In the genomic region with DNA sequence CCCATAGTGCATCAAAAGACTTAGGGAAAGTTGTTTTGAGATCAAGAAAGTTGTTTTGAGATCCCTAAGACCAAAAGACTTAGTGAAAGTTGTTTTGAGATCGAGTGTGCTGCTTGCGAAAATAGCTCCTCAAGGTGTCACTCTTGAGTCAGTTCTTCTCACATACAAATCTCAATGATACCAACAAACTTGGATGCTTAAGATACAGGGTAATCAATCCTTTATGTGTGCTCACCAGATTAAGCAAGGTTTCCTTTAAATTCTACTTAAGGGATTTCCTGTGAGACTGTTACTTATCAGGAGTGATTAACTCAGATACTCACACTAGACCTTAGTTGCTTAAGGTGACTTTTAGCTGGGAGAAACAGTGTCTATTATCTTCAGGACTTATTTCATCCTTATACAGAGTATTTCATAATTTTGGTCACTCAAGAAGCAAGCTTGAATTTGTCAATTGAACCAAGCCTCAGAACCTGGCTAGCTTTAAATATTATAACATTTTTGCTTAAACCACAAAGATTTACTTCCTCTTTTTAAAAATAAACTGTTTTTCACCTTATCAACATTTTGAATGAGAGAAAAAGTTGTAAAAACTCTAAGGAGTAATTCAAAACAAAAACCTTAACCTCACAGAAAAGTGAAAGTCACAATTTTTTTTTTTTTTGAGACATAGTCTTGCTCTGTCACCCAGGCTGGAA, we compare ENCODE assay signal across 8 cellular contexts. TPM values are rescaled to one million over a fixed set of nuclear protein-coding genes. Genes with fewer than 3 reads are reported as not detected.
DNase-seq lines count a peak whose midpoint lies in the region; ATAC-seq lines count a peak whose summit lies in the region.

No MANE protein-coding gene starts in this region.

- H3K4me3 Mint-ChIP-seq in activated T-cell treated with anti-CD3 and anti-CD28 coated beads, Interleukin-2, amount 50 U/mL, for 4 hours: no peak overlapping the region

- peak; percentile 33 for DNase-seq in stimulated activated CD4-positive, alpha-beta T cell treated with anti-CD3 and anti-CD28 coated beads, Interleukin-4, amount 100 ng/mL, for 24 hours
- no peak for DNase-seq in stimulated activated CD4-positive, alpha-beta T cell treated with anti-CD3 and anti-CD28 coated beads, Interleukin-12 subunit alpha, Interleukin-12 subunit beta, amount 100 ng/mL, for 4 hours
- DNase-seq in NCI-H345 (lab: John Stamatoyannopoulos, UW): peak; percentile 37
- no peak for DNase-seq in activated T-cell treated with anti-CD3 and anti-CD28 coated beads, Interleukin-2, amount 50 U/mL, for 4 hours
- peak; percentile 40 for DNase-seq in germinal center (ENCODE audit: low spot score)
- peak; percentile 61 for DNase-seq in putamen (ENCODE audit: low spot score)
- DNase-seq in NCI-H187 treated with DMSO at 0.1 percent for 48 hours (lab: John Stamatoyannopoulos, UW): no peak

- peaks cover 11% of the 10 kb centered on the region for H3K4me1 Mint-ChIP-seq in activated T-cell treated with anti-CD3 and anti-CD28 coated beads, Interleukin-2, amount 50 U/mL, for 4 hours (ENCODE audit: low read depth)

- peak; percentile 54 for ATAC-seq in HG02884 (IDR thresholded peaks at IDR 0.05; ENCODE audit: unreplicated experiment)
- peak; percentile 46 to 63 for ATAC-seq in activated T-cell treated with anti-CD3 and anti-CD28 coated beads, Interleukin-2, amount 50 U/mL, for 4 hours

- no peaks in the 10 kb centered on the region for H3K27me3 Mint-ChIP-seq in activated T-cell treated with anti-CD3 and anti-CD28 coated beads, Interleukin-2, amount 50 U/mL, for 4 hours (ENCODE audit: low read depth)

- no peaks in the 10 kb centered on the region for H3K9me3 Mint-ChIP-seq in activated T-cell treated with anti-CD3 and anti-CD28 coated beads, Interleukin-2, amount 50 U/mL, for 4 hours

- H3K36me3 Mint-ChIP-seq in activated T-cell treated with anti-CD3 and anti-CD28 coated beads, Interleukin-2, amount 50 U/mL, for 4 hours (ENCODE audit: insufficient read depth): no peaks in the 10 kb centered on the region

RNA-seq across cellular contexts. Expression of gene RLF, which starts 8.0 kb away (rescaled TPM):
- 10 to 100 TPM in 2 of 3 donors, 1 to 10 TPM in 1; 9.0 to 12.3 (median 11.0) TPM for total RNA-seq in activated T-cell treated with anti-CD3 and anti-CD28 coated beads, Interleukin-2, amount 50 U/mL, for 4 hours

RNA-seq across cellular contexts. Expression of gene PPT1, which starts 56.2 kb away (rescaled TPM):
- total RNA-seq in activated T-cell treated with anti-CD3 and anti-CD28 coated beads, Interleukin-2, amount 50 U/mL, for 4 hours: 100 to 1,000 TPM in 2 of 3 donors, 10 to 100 TPM in 1; 96.8 to 118 (median 109) TPM

Comparison
In these comparisons a context has a peak if more than half of its experiments do, and no peak if none do; other contexts are left out.
1. DNase-seq: peak in stimulated activated CD4-positive, alpha-beta T cell treated with anti-CD3 and anti-CD28 coated beads, Interleukin-4, amount 100 ng/mL, for 24 hours (single experiment), NCI-H345 (single experiment), germinal center (single experiment) and putamen (single experiment); none in stimulated activated CD4-positive, alpha-beta T cell treated with anti-CD3 and anti-CD28 coated beads, Interleukin-12 subunit alpha, Interleukin-12 subunit beta, amount 100 ng/mL, for 4 hours (single experiment), activated T-cell treated with anti-CD3 and anti-CD28 coated beads, Interleukin-2, amount 50 U/mL, for 4 hours (single experiment) and NCI-H187 treated with DMSO at 0.1 percent for 48 hours (single experiment).